1 cellular context compared by ENCODE assay signal in the genomic region with DNA sequence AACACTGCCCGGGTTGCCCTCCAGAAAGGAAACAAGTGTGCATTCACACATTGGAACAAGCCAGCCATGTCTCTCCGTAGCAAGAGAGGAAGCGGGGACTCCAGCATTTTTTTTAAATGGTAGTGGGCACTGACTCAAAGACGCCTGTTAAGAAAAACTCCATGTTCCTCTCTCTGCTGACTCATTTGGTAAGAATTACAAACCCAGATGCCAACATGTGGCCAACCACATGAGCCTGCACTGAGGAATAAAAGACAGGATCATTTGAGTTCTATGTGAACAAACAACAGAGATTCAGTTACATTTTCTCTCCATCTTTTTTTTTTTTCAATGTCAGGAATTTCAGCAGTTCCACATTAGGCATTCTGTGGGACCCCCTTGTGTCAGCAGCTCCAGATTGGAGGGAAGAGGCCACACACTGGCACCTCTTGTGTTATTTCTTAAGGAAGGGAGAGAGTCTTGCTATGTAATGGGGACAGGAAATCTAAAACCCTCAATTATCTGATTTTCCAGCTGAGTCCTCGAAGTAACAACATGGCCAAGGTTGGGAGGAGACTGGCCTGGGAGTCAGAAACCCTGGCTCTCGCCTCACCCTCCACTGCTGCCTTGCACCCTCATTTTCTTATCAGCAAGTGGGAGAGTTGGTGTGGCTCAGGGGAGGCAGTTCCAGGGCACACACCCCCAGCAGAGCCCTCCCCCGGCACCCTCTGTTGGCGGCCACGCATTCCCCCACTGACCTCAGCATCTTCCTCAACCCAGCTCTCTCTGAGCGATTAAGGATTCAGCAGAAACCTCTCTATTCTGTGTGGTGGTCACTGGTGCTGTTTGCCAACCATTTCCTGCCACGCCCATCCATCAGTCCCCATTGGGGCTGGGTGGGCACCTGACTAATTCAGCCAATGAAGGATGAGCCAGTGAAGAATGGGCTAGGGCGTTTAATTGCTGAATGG.
TF ChIP-seq lines count a peak whose summit lies in the region.

No MANE protein-coding gene starts in this region.

TF ChIP-seq in A549, 52 proteins besides CTCF, POLR2A, EP300 and RAD21 (continued from another document):
- TF ChIP-seq, protein P1, sequence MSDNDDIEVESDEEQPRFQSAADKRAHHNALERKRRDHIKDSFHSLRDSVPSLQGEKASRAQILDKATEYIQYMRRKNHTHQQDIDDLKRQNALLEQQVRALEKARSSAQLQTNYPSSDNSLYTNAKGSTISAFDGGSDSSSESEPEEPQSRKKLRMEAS (IDR thresholded peaks at IDR 0.05), result no peak
- TF ChIP-seq ZC3H11A (IDR thresholded peaks at IDR 0.05) (no peak), RFX5 (IDR thresholded peaks at IDR 0.05) (no peak), BHLHE40 (IDR thresholded peaks at IDR 0.05; ENCODE audit: low read depth, low read length) (no peak), MYC (IDR thresholded peaks at IDR 0.05; ENCODE audit: borderline replicate concordance, low read length) (no peak), NFE2L2 (conservative IDR thresholded peaks at IDR 0.05; ENCODE audit: low read length) (no peak), EHF (CRISPR knock-in tag; IDR thresholded peaks at IDR 0.05) (no peak), MAZ (IDR thresholded peaks at IDR 0.05; ENCODE audit: borderline replicate concordance, low read depth, low read length) (no peak)
- TF ChIP-seq, protein P2, sequence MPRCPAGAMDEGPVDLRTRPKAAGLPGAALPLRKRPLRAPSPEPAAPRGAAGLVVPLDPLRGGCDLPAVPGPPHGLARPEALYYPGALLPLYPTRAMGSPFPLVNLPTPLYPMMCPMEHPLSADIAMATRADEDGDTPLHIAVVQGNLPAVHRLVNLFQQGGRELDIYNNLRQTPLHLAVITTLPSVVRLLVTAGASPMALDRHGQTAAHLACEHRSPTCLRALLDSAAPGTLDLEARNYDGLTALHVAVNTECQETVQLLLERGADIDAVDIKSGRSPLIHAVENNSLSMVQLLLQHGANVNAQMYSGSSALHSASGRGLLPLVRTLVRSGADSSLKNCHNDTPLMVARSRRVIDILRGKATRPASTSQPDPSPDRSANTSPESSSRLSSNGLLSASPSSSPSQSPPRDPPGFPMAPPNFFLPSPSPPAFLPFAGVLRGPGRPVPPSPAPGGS (IDR thresholded peaks at IDR 0.05), result no peak
